In the genomic region with DNA sequence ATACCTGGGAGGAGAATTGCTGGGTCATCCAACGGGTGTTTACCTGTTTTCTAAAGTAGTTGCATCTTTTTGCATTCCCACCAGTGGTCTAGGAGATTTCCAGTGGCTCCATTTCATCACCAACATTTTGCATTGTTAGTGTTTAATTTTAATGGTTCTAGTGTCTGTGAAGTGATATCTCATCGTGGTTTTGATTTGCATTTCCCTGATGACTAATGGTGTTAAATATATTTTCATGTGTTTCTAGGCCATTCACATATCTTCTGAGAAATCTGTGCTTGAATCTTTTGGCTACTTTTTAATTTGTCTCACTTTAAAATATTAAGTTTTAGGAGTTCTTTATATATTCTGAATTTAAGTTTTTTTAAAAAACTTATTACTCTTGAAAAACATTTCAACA, we compare ENCODE assay signal across 27 cellular contexts.
"Had no signal": no experiment of that assay in that cellular context is flagged by ENCODE, and none has a peak within 500 bp of the region (broad histone marks: within the 10 kb centered on the region; RNA-seq: fewer than 3 reads in every experiment).

No MANE protein-coding gene starts in this region.

- H3K79me2 ChIP-seq: hepatocyte had no signal

- H3K36me3 ChIP-seq: colonic mucosa, esophagus squamous epithelium, gastroesophageal sphincter, heart left ventricle, left lung, lower lobe of right lung had no signal

- H3K4me2 ChIP-seq: hepatocyte had no signal

- H3K9me3 ChIP-seq: colonic mucosa, esophagus squamous epithelium, gastroesophageal sphincter, left lung, lower lobe of right lung, mucosa of descending colon had no signal

- DNase-seq: colonic mucosa; cortex of kidney; effector CD8-positive, alpha-beta T cell; effector memory CD8-positive, alpha-beta T cell; endodermal cell; erythroblast; esophagus squamous epithelium; foreskin keratinocyte; heart left ventricle; hypothalamus; immature natural killer cell; islet precursor cell; kidney; kidney glomerular epithelial cell; left lung; left ventricle myocardium superior; lower lobe of right lung; mesenchymal stem cell; mucosa of descending colon; naive B cell; natural killer cell had no signal

- FAIRE-seq: endometrium, frontal cortex, kidney had no signal

- H3K27ac ChIP-seq: colonic mucosa, epithelial cell of prostate, esophagus squamous epithelium, foreskin keratinocyte, gastroesophageal sphincter, heart left ventricle, hepatocyte, left lung, lower lobe of right lung had no signal

- H3K4me1 ChIP-seq: colonic mucosa, esophagus squamous epithelium, foreskin keratinocyte, gastroesophageal sphincter, heart left ventricle, left lung, lower lobe of right lung had no signal

- H3K4me3 ChIP-seq: colonic mucosa, esophagus squamous epithelium, gastroesophageal sphincter, heart left ventricle, hepatocyte, left lung, lower lobe of right lung, mucosa of descending colon had no signal

- H2AFZ ChIP-seq: hepatocyte had no signal

- ATAC-seq: effector memory CD8-positive, alpha-beta T cell; esophagus mucosa; foreskin keratinocyte; gastroesophageal sphincter; heart left ventricle; left lung; left ventricle myocardium superior; lower lobe of right lung; mucosa of descending colon; natural killer cell had no signal

- H3K27me3 ChIP-seq: colonic mucosa, esophagus squamous epithelium, foreskin keratinocyte, gastroesophageal sphincter, heart left ventricle, hepatocyte, left lung had no signal
